ENCODE assay signal across 18 cellular contexts in genomic region chr1:9112961-9113880, GRCh38. TPM values are rescaled to one million over a fixed set of nuclear protein-coding genes. Genes with fewer than 3 reads are reported as not detected.
DNase-seq lines count a peak whose midpoint lies in the region; ATAC-seq, FAIRE-seq and TF ChIP-seq lines count a peak whose summit lies in the region.
"Had no signal": no experiment of that assay in that cellular context is flagged by ENCODE, and none has a peak within 500 bp of the region (broad histone marks: within the 10 kb centered on the region; RNA-seq: fewer than 3 reads in every experiment).

No MANE protein-coding gene starts in this region.

- H3K9me3 Mint-ChIP-seq in activated T-cell treated with anti-CD3 and anti-CD28 coated beads, Interleukin-2, amount 50 U/mL, for 72 hours = no peaks in the 10 kb centered on the region
- H3K9me3 Mint-ChIP-seq: activated T-helper 2 cell treated with anti-CD3 and anti-CD28 coated beads, Interferon-gamma antibody, Interleukin-2, Interleukin-4, amounts not matched to agents 10 μg/mL and 5 μg/mL and 100 μg/mL, durations not matched to agents 14 hours and 24 hours and 36 hours; IgD-negative memory B cell; stimulated activated naive CD8-positive, alpha-beta T cell treated with anti-CD3 and anti-CD28 coated beads, Interleukin-15, amount 100 ng/mL, for 72 hours; T-helper 1 cell treated with Interleukin-12 subunit alpha and Interleukin-12 subunit beta and Interleukin-4 antibody, amounts not matched to agents 30 μg/mL and 1 μg/mL, for 36 hours had no signal

- no peaks in the 10 kb centered on the region for H3K36me3 Mint-ChIP-seq in activated T-cell treated with anti-CD3 and anti-CD28 coated beads, Interleukin-2, amount 50 U/mL, for 72 hours (ENCODE audit: insufficient read depth in 2 of 2)

- TF ChIP-seq CTCF in kidney (IDR thresholded peaks at IDR 0.05; ENCODE audit: borderline replicate concordance, extremely low read depth, insufficient read depth) = no peak

- H3K27me3 ChIP-seq in thymus (ENCODE audit: control insufficient read depth, insufficient read depth) = no peaks in the 10 kb centered on the region

- H3K4me3 ChIP-seq in kidney (ENCODE audit: low read length in 2 of 2) (no peak overlapping the region), thymus (ENCODE audit: low read length) (no peak overlapping the region)

- H3K27me3 Mint-ChIP-seq in activated T-cell treated with anti-CD3 and anti-CD28 coated beads, Interleukin-2, amount 50 U/mL, for 72 hours (ENCODE audit: low read depth) = no peaks in the 10 kb centered on the region
- H3K27me3 Mint-ChIP-seq: IgD-negative memory B cell; stimulated activated naive CD8-positive, alpha-beta T cell treated with anti-CD3 and anti-CD28 coated beads, Interleukin-15, amount 100 ng/mL, for 72 hours had no signal

- H3K4me1 Mint-ChIP-seq in activated T-cell treated with anti-CD3 and anti-CD28 coated beads, Interleukin-2, amount 50 U/mL, for 72 hours (ENCODE audit: low read depth) = peaks cover 34% of the 10 kb centered on the region

- H3K27ac ChIP-seq in kidney (ENCODE audit: low read depth in 2 of 2, low read length in 2 of 2) = no peak overlapping the region
- peak overlapping the region; percentile 31 for H3K27ac ChIP-seq in thymus (ENCODE audit: low read depth)

- ATAC-seq in activated T-cell treated with anti-CD3 and anti-CD28 coated beads, Interleukin-2, amount 50 U/mL, for 72 hours (replicated peaks in 1 of 2) = peak; percentile 39 to 48
- ATAC-seq: stimulated activated naive CD8-positive, alpha-beta T cell treated with anti-CD3 and anti-CD28 coated beads, Interleukin-15, amount 100 ng/mL, for 72 hours had no signal

- H3K4me1 ChIP-seq in kidney (ENCODE audit: control insufficient read depth in 1 of 2, insufficient read depth in 1 of 2, low read depth in 1 of 2, low read length in 2 of 2) (peaks cover 0 to 4% of the 10 kb centered on the region in 2 donors), thymus (ENCODE audit: control insufficient read depth, insufficient read depth, low read length) (no peaks in the 10 kb centered on the region)

- no peak overlapping the region for H3K9ac ChIP-seq in kidney (ENCODE audit: low read length in 2 of 2)

- intact Hi-C loops in kidney (cut with DNase I) = no loop called here

- no peak for FAIRE-seq in kidney (lab: Jason Lieb, UNC)
- no peak for FAIRE-seq in GM19239 (lab: Jason Lieb, UNC)
- FAIRE-seq: RCC 7860 had no signal

- H3K27ac Mint-ChIP-seq in activated T-cell treated with anti-CD3 and anti-CD28 coated beads, Interleukin-2, amount 50 U/mL, for 72 hours = no peak overlapping the region
- H3K27ac Mint-ChIP-seq: activated T-helper 2 cell treated with anti-CD3 and anti-CD28 coated beads, Interferon-gamma antibody, Interleukin-2, Interleukin-4, amounts not matched to agents 10 μg/mL and 5 μg/mL and 100 μg/mL, durations not matched to agents 14 hours and 24 hours and 36 hours; IgD-negative memory B cell; T-helper 1 cell treated with Interleukin-12 subunit alpha and Interleukin-12 subunit beta and Interleukin-4 antibody, amounts not matched to agents 30 μg/mL and 1 μg/mL, for 36 hours had no signal

- 95% methylated on average over 13 of the region's 13 CpGs for WGBS in thymus

- H3K4me3 Mint-ChIP-seq in activated T-cell treated with anti-CD3 and anti-CD28 coated beads, Interleukin-2, amount 50 U/mL, for 72 hours = peak overlapping the region in 1 of 2 donors; percentile 10
- H3K4me3 Mint-ChIP-seq: IgD-negative memory B cell; stimulated activated naive CD8-positive, alpha-beta T cell treated with anti-CD3 and anti-CD28 coated beads, Interleukin-15, amount 100 ng/mL, for 72 hours; T-helper 1 cell treated with Interleukin-12 subunit alpha and Interleukin-12 subunit beta and Interleukin-4 antibody, amounts not matched to agents 30 μg/mL and 1 μg/mL, for 36 hours had no signal

- H3K36me3 ChIP-seq in kidney (ENCODE audit: control insufficient read depth in 1 of 2, insufficient read depth in 2 of 2, low read length in 2 of 2) (no peaks in the 10 kb centered on the region), thymus (ENCODE audit: control insufficient read depth, insufficient read depth) (no peaks in the 10 kb centered on the region)

- DNase-seq in activated T-cell treated with anti-CD3 and anti-CD28 coated beads, Interleukin-2, amount 50 U/mL, for 72 hours = peak in 1 of 2 donors; percentile 22
- DNase-seq in activated T-cell treated with anti-CD3 and anti-CD28 coated beads, Interleukin-2, amount 50 U/mL, for 1 hour = no peak
- DNase-seq in SW480 (ENCODE audit: low spot score) = peak; percentile 61
- DNase-seq in kidney = peak; percentile 67
- no peak for DNase-seq in NCI-H1048 (lab: John Stamatoyannopoulos, UW)
- DNase-seq in GM19239 (ENCODE audit: insufficient read length, low spot score) = no peak
- DNase-seq in NCI-H1694 (lab: John Stamatoyannopoulos, UW) = no peak
- DNase-seq: activated CD4-positive, alpha-beta T cell treated with anti-CD3 and anti-CD28 coated beads, Interleukin-2, amount 50 U/mL, for 4 hours; Calu3; NCI-H1105; NCI-H446 treated with DMSO at 0.1 percent for 48 hours; nucleus accumbens; stimulated activated naive CD8-positive, alpha-beta T cell treated with anti-CD3 and anti-CD28 coated beads, Interleukin-15, amount 100 ng/mL, for 72 hours had no signal

- H3K9me3 ChIP-seq in kidney (ENCODE audit: control insufficient read depth in 1 of 2, low read length in 2 of 2) (no peaks in the 10 kb centered on the region), thymus (ENCODE audit: control insufficient read depth) (no peaks in the 10 kb centered on the region)

RNA-seq across cellular contexts. Expression of gene GPR157, which starts 15.7 kb away (rescaled TPM):
- 1 to 10 TPM; 5.9 to 7.5 TPM for total RNA-seq in activated T-cell treated with anti-CD3 and anti-CD28 coated beads, Interleukin-2, amount 50 U/mL, for 72 hours
- total RNA-seq in kidney = 9.1 TPM
- 3.2 TPM for polyA plus RNA-seq in kidney (ENCODE audit: insufficient read depth, low read depth, low replicate concordance)
- polyA plus RNA-seq in thymus = 5.8 TPM

RNA-seq across cellular contexts. Expression of gene SLC2A5, which starts 43.8 kb away (rescaled TPM):
- total RNA-seq in activated T-cell treated with anti-CD3 and anti-CD28 coated beads, Interleukin-2, amount 50 U/mL, for 72 hours = not detected
- 6.4 TPM for total RNA-seq in kidney
- polyA plus RNA-seq in kidney (ENCODE audit: insufficient read depth, low read depth, low replicate concordance) = 9.0 TPM
- 6.8 TPM for polyA plus RNA-seq in thymus
- total RNA-seq: activated T-helper 2 cell treated with anti-CD3 and anti-CD28 coated beads, Interferon-gamma antibody, Interleukin-2, Interleukin-4, amounts not matched to agents 10 μg/mL and 5 μg/mL and 100 μg/mL, durations not matched to agents 14 hours and 24 hours and 36 hours had no signal

Comparison
In these comparisons a context has a peak if more than half of its experiments do, and no peak if none do; other contexts are left out.
1. DNase-seq: peak in SW480 (single experiment) and kidney (single experiment); none in activated T-cell treated with anti-CD3 and anti-CD28 coated beads, Interleukin-2, amount 50 U/mL, for 1 hour (single experiment), NCI-H1048 (single experiment), GM19239 (single experiment) and NCI-H1694 (single experiment).